8 cellular contexts compared by ENCODE assay signal in genomic region chr1:113388621-113389355, GRCh38. TPM values are rescaled to one million over a fixed set of nuclear protein-coding genes. Genes with fewer than 3 reads are reported as not detected.
A peak's percentile ranks its signal among the peaks of the same experiment; 100 is the strongest.
DNase-seq lines count a peak whose midpoint lies in the region; ATAC-seq, FAIRE-seq and TF ChIP-seq lines count a peak whose summit lies in the region.

No MANE protein-coding gene starts in this region.

- TF ChIP-seq CTCF in astrocyte (IDR thresholded peaks at IDR 0.05; ENCODE audit: insufficient read depth, low read depth, low read length) (no peak), right lobe of liver (IDR thresholded peaks at IDR 0.05) (peak in 2 of 4 donors; percentile 9 to 24)

- intact Hi-C loops in right lobe of liver (cut with DNase I): no loop called here
- intact Hi-C loops in aorta (cut with DNase I): no loop called here

- peaks cover 6% of the 10 kb centered on the region for H3K4me1 Mint-ChIP-seq in astrocyte (ENCODE audit: low read depth, unreplicated experiment)

- no peaks in the 10 kb centered on the region for H3K36me3 Mint-ChIP-seq in astrocyte (ENCODE audit: low read depth, unreplicated experiment)

- H3K4me2 ChIP-seq in astrocyte (ENCODE audit: low read length): peak overlapping the region; percentile 91

- H3K27me3 Mint-ChIP-seq in astrocyte (ENCODE audit: low read depth, unreplicated experiment): no peaks in the 10 kb centered on the region

- FAIRE-seq in astrocyte (lab: Jason Lieb, UNC): no peak

- H3K27me3 ChIP-seq in astrocyte (ENCODE audit: insufficient read depth, low read length): no peaks in the 10 kb centered on the region
- no peaks in the 10 kb centered on the region for H3K27me3 ChIP-seq in right lobe of liver
- H3K27me3 ChIP-seq in aorta (ENCODE audit: control insufficient read depth in 1 of 2, insufficient read depth in 2 of 2, low read length in 1 of 2): no peaks in the 10 kb centered on the region

- peak overlapping the region; percentile 88 for H3K4me3 Mint-ChIP-seq in astrocyte (ENCODE audit: unreplicated experiment)

- H3K27ac ChIP-seq in astrocyte (ENCODE audit: low read depth, low read length) (no peak overlapping the region), right lobe of liver (peak overlapping the region; percentile 48 to 94 (median 51)), aorta (ENCODE audit: low read depth in 1 of 2, low read length in 2 of 2) (no peak overlapping the region)

- ATAC-seq in right lobe of liver (peak; percentile 0 to 44 (median 16)), aorta (ENCODE audit: low FRiP score) (no peak), HG02798 (IDR thresholded peaks at IDR 0.05; ENCODE audit: poor library complexity, unreplicated experiment) (no peak), GM21423 (IDR thresholded peaks at IDR 0.05; ENCODE audit: unreplicated experiment) (no peak)

- H3K27ac Mint-ChIP-seq in astrocyte (ENCODE audit: unreplicated experiment): no peak overlapping the region

- TF ChIP-seq POLR2A in right lobe of liver (IDR thresholded peaks at IDR 0.05): no peak

- WGBS in right lobe of liver (ENCODE audit: insufficient coverage, low coverage, low lambda C conversion rate, missing lambda C conversion rate): 5% methylated on average over 8 of the region's 8 CpGs
- WGBS in aorta, 2 donors: 16 to 18% methylated on average over 8 of the region's 8 CpGs

- H3K36me3 ChIP-seq in ES-I3 (ENCODE audit: insufficient read depth, low read length) (no peaks in the 10 kb centered on the region), astrocyte (ENCODE audit: insufficient read depth, low read length) (no peaks in the 10 kb centered on the region), right lobe of liver (no peaks in the 10 kb centered on the region), aorta (ENCODE audit: control insufficient read depth in 1 of 2, insufficient read depth in 2 of 2, low read length in 1 of 2) (no peaks in the 10 kb centered on the region)

- H3K79me2 ChIP-seq in astrocyte (ENCODE audit: insufficient read depth, low read length): peaks cover 33% of the 10 kb centered on the region

- DNase-seq in NCI-H146 (lab: John Stamatoyannopoulos, UW): peak; percentile 90
- DNase-seq in astrocyte (ENCODE audit: low read depth): no peak
- DNase-seq in right lobe of liver: peak; percentile 43 to 57 (median 50)
- DNase-seq in aorta: no peak
- no peak for DNase-seq in KG1 (lab: John Stamatoyannopoulos, UW)

- H3K4me1 ChIP-seq in ES-I3 (ENCODE audit: insufficient read depth, low read length): peaks cover 8% of the 10 kb centered on the region; the same call in 1 of the 2 replicates
- peaks cover 17% of the 10 kb centered on the region for H3K4me1 ChIP-seq in astrocyte (ENCODE audit: insufficient read depth, low read length)
- peaks cover 0 to 18% (median 5%) of the 10 kb centered on the region in 4 donors for H3K4me1 ChIP-seq in right lobe of liver
- no peaks in the 10 kb centered on the region for H3K4me1 ChIP-seq in aorta (ENCODE audit: control insufficient read depth in 1 of 2, insufficient read depth in 2 of 2, low read length in 2 of 2)

- peaks cover 5% of the 10 kb centered on the region for H3K9me3 Mint-ChIP-seq in astrocyte (ENCODE audit: unreplicated experiment)

- peak overlapping the region; percentile 93 for H2AFZ ChIP-seq in astrocyte (ENCODE audit: low read depth, low read length)

- H4K20me1 ChIP-seq in astrocyte (ENCODE audit: insufficient read depth, low read length): peaks cover 18% of the 10 kb centered on the region

- H3K4me3 ChIP-seq in astrocyte (ENCODE audit: insufficient read depth, low read depth, low read length) (peak overlapping the region; percentile 86), right lobe of liver (peak overlapping the region; percentile 70 to 83 (median 79)), aorta (ENCODE audit: low read length in 2 of 2) (peak overlapping the region; percentile 22 to 95)

- no peaks in the 10 kb centered on the region for H3K9me3 ChIP-seq in ES-I3 (ENCODE audit: control insufficient read depth, insufficient read depth, low read length)
- no peaks in the 10 kb centered on the region for H3K9me3 ChIP-seq in astrocyte (ENCODE audit: insufficient read depth, low read depth, low read length)
- H3K9me3 ChIP-seq in right lobe of liver: no peaks in the 10 kb centered on the region
- H3K9me3 ChIP-seq in aorta (ENCODE audit: control insufficient read depth, low read length): no peaks in the 10 kb centered on the region

- H3K9ac ChIP-seq in ES-I3 (ENCODE audit: low read depth, low read length) (peak overlapping the region; percentile 81; the same call in 1 of the 2 replicates), astrocyte (ENCODE audit: low read length) (peak overlapping the region; percentile 90)

RNA-seq across cellular contexts. Expression of gene MAGI3, which starts 1.5 kb away (rescaled TPM):
- total RNA-seq in astrocyte: 15.1 and 16.5 TPM in 2 replicates
- 10 to 100 TPM in 5 of 6 experiments, 1 to 10 TPM in 1; 8.5 to 14.5 (median 12.3) TPM for total RNA-seq in right lobe of liver
- 10 to 100 TPM; 15.0 to 21.7 TPM for total RNA-seq in aorta
- polyA plus RNA-seq in aorta: 1 to 10 TPM; 2.8 to 4.2 TPM

Comparison
In these comparisons a context has a peak if more than half of its experiments do, and no peak if none do; other contexts are left out.
1. DNase-seq: peak in NCI-H146 (single experiment) and right lobe of liver (3 of 3); none in astrocyte (single experiment), aorta (0 of 2) and KG1 (single experiment).
2. H3K27ac ChIP-seq: peak in right lobe of liver (3 of 3); none in astrocyte (single experiment) and aorta (0 of 2).
3. ATAC-seq: peak in right lobe of liver (4 of 4); none in aorta (single experiment), HG02798 (single experiment) and GM21423 (single experiment).
4. Peak in every context shown above with its lines, with median percentiles within 50 percentile points of each other: H3K4me3 ChIP-seq.